8 cellular contexts compared by ENCODE assay signal in genomic region chr17:46791531-46791930, GRCh38. TPM values are rescaled to one million over a fixed set of nuclear protein-coding genes. Genes with fewer than 3 reads are reported as not detected.
"Had no signal": no experiment of that assay in that cellular context is flagged by ENCODE, and none has a peak within 500 bp of the region (broad histone marks: within the 10 kb centered on the region; RNA-seq: fewer than 3 reads in every experiment).

No MANE protein-coding gene starts in this region.

- H3K4me2 ChIP-seq: GM23338 had no signal

- H3K4me3 Mint-ChIP-seq: GM23338, HFFc6 had no signal

- H3K9me3 ChIP-seq: HAP-1 had no signal

- H3K27ac Mint-ChIP-seq: GM23338, HFFc6 had no signal

- H3K4me1 ChIP-seq: HAP-1 had no signal

- H2AFZ ChIP-seq: GM23338 had no signal

- DNase-seq: H7, HFFc6, IMR-90 had no signal

- H3K36me3 ChIP-seq: HAP-1 had no signal

- H3K4me3 ChIP-seq: GM23338, HAP-1, K562 had no signal

- FAIRE-seq: HTR-8/SVneo, K562 had no signal

RNA-seq across cellular contexts. Expression of gene WNT9B, which starts 59.9 kb away (rescaled TPM):
- total RNA-seq: H4, HFFc6, IMR-90, K562 had no signal
- polyA plus RNA-seq: GM23338, IMR-90, K562 had no signal
